30 cellular contexts compared by ENCODE assay signal in the genomic region with DNA sequence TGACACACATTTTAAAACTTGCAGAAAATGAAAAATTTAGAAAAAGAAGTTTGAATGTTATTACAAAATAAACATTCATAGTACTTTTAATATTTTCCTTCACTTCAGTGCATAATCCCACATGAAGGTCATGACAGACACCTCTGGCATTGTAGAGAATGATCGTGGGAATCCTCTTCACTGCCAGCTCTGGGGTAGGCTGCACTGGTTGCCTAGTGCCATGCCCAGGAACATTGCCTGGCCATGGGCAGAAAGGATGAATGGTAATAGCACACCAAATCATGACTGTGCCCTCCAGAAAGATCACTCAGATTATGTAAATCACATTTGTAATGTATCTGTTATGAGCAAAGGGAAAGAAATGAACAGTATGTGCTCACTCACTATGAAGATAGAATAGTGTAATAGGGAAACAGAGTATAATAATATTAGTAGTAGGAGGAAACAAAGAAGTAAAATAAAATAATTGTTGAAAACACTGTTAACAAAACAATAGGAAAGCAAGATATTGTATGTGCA.
DNase-seq lines count a peak whose midpoint lies in the region; ATAC-seq and TF ChIP-seq lines count a peak whose summit lies in the region.
"Had no signal": no experiment of that assay in that cellular context is flagged by ENCODE, and none has a peak within 500 bp of the region (broad histone marks: within the 10 kb centered on the region; RNA-seq: fewer than 3 reads in every experiment).

No MANE protein-coding gene starts in this region.

- H3K4me1 Mint-ChIP-seq in nephron progenitor cell (no peaks in the 10 kb centered on the region), immature natural killer cell (no peaks in the 10 kb centered on the region)
- H3K4me1 Mint-ChIP-seq: activated CD4-positive, alpha-beta T cell treated with anti-CD3 and anti-CD28 coated beads, Interleukin-2, amount 10 ng/mL, durations not matched to agents 7 days and 5 days; activated naive CD4-positive, alpha-beta T cell treated with anti-CD3 and anti-CD28 coated beads, Interleukin-2, amount 50 U/mL, for 24 hours; T-helper 17 cell had no signal

- H2AFZ ChIP-seq in PC-3 (ENCODE audit: low read length): no peak overlapping the region
- no peak overlapping the region for H2AFZ ChIP-seq in neural cell (ENCODE audit: low read depth, low read length)
- H2AFZ ChIP-seq: hepatocyte had no signal

- H3K4me2 ChIP-seq in PC-3 (ENCODE audit: low read length) (no peak overlapping the region), neural cell (ENCODE audit: low read length) (no peak overlapping the region)
- H3K4me2 ChIP-seq: hepatocyte had no signal

- no peak for TF ChIP-seq CTCF in PC-3 (conservative IDR thresholded peaks at IDR 0.05; ENCODE audit: low read depth, low read length)
- no peak for TF ChIP-seq CTCF in neural cell (IDR thresholded peaks at IDR 0.05; ENCODE audit: poor library complexity, severe bottlenecking)
- no peak for TF ChIP-seq CTCF in nephron progenitor cell (IDR thresholded peaks at IDR 0.05)

- H3K27me3 Mint-ChIP-seq in nephron progenitor cell (ENCODE audit: low read depth, poor library complexity) (peaks cover 5% of the 10 kb centered on the region), immature natural killer cell (ENCODE audit: low read depth in 3 of 3) (no peaks in the 10 kb centered on the region)
- H3K27me3 Mint-ChIP-seq: activated CD4-positive, alpha-beta T cell treated with anti-CD3 and anti-CD28 coated beads, Interleukin-2, amount 10 ng/mL, durations not matched to agents 7 days and 5 days; activated naive CD4-positive, alpha-beta T cell treated with anti-CD3 and anti-CD28 coated beads, Interleukin-2, amount 50 U/mL, for 24 hours; T-helper 17 cell had no signal

- H3K27me3 ChIP-seq in PC-3 (ENCODE audit: low read length) (no peaks in the 10 kb centered on the region), neural cell (ENCODE audit: insufficient read depth, low read depth, low read length) (no peaks in the 10 kb centered on the region)
- H3K27me3 ChIP-seq: body of pancreas, hepatocyte, neutrophil, SJSA1, spleen had no signal

- H3K36me3 Mint-ChIP-seq in nephron progenitor cell (ENCODE audit: low read depth) (no peaks in the 10 kb centered on the region), immature natural killer cell (no peaks in the 10 kb centered on the region)
- H3K36me3 Mint-ChIP-seq: activated naive CD4-positive, alpha-beta T cell treated with anti-CD3 and anti-CD28 coated beads, Interleukin-2, amount 50 U/mL, for 24 hours; CD8-positive, alpha-beta T cell had no signal

- H3K27ac Mint-ChIP-seq in nephron progenitor cell (no peak overlapping the region), immature natural killer cell (no peak overlapping the region)
- H3K27ac Mint-ChIP-seq: activated CD4-positive, alpha-beta T cell treated with anti-CD3 and anti-CD28 coated beads, Interleukin-2, amount 10 ng/mL, durations not matched to agents 7 days and 5 days; activated naive CD4-positive, alpha-beta T cell treated with anti-CD3 and anti-CD28 coated beads, Interleukin-2, amount 50 U/mL, for 24 hours; activated T-helper 1 cell treated with anti-CD3 and anti-CD28 coated beads, Interleukin-12 subunit alpha, Interleukin-12 subunit beta, Interleukin-2, Interleukin-4 antibody, amounts not matched to agents 30 ng/mL and 10 ng/mL and 1 ng/mL, durations not matched to agents 14 hours and 24 hours and 36 hours; CD8-positive, alpha-beta T cell; T-helper 17 cell had no signal

- H3F3A ChIP-seq in PC-3 (ENCODE audit: low read length, unreplicated experiment) (no peaks in the 10 kb centered on the region), neural cell (ENCODE audit: insufficient read depth, low read length, poor library complexity, severe bottlenecking) (no peaks in the 10 kb centered on the region)

- H3K9me3 Mint-ChIP-seq in nephron progenitor cell: no peaks in the 10 kb centered on the region
- H3K9me3 Mint-ChIP-seq in immature natural killer cell: peaks cover 2 to 30% (median 10%) of the 10 kb centered on the region in 6 donors
- H3K9me3 Mint-ChIP-seq: activated T-helper 1 cell treated with anti-CD3 and anti-CD28 coated beads, Interleukin-12 subunit alpha, Interleukin-12 subunit beta, Interleukin-2, Interleukin-4 antibody, amounts not matched to agents 30 ng/mL and 10 ng/mL and 1 ng/mL, durations not matched to agents 14 hours and 24 hours and 36 hours had no signal

- POLR2A ChIA-PET in PC-3 (lab: Charles Lee; ENCODE audit: unreplicated experiment): no interaction called here

- TF ChIP-seq RAD21 in neural cell (conservative IDR thresholded peaks at IDR 0.05): no peak

- H3K79me2 ChIP-seq in PC-3 (ENCODE audit: low read length): no peaks in the 10 kb centered on the region
- no peaks in the 10 kb centered on the region for H3K79me2 ChIP-seq in neural cell (replicated peaks; ENCODE audit: insufficient read depth, low read length)
- H3K79me2 ChIP-seq: hepatocyte had no signal

- intact Hi-C loops in PC-3 (cut with micrococcal nuclease): no loop called here

- DNase-seq in ELR (ENCODE audit: low read depth): peak; percentile 70
- peak; percentile 21 for DNase-seq in PC-3
- no peak for DNase-seq in SW 1271 (lab: John Stamatoyannopoulos, UW)
- DNase-seq in activated CD4-positive, CD25-positive, alpha-beta regulatory T cell treated with anti-CD3 and anti-CD28 coated beads, Interleukin-2, amount 50 U/mL, for 72 hours: no peak
- no peak for DNase-seq in nephron progenitor cell
- no peak for DNase-seq in immature natural killer cell
- DNase-seq: activated CD4-positive, alpha-beta T cell treated with anti-CD3 and anti-CD28 coated beads, Interleukin-2, amount 10 ng/mL, durations not matched to agents 7 days and 5 days; body of pancreas; CD8-positive, alpha-beta T cell; DMS153; effector CD8-positive, alpha-beta T cell; GF-D8; islet precursor cell; lower lobe of right lung; NCI-H1092 treated with DMSO at 0.1 percent for 48 hours; NCI-H2029 treated with DMSO at 0.1 percent for 48 hours; NCI-H510A; spleen; stimulated activated CD4-positive, alpha-beta T cell treated with anti-CD3 and anti-CD28 coated beads, Interleukin-4, amount 100 ng/mL, for 1 hour; stimulated activated naive CD4-positive, alpha-beta T cell; T-helper 17 cell had no signal

- H3K27ac ChIP-seq in PC-3 (ENCODE audit: low read length) (no peak overlapping the region), neural cell (ENCODE audit: low read length) (peak overlapping the region; percentile 4)
- H3K27ac ChIP-seq: body of pancreas, hepatocyte, lower lobe of right lung, neutrophil, SJSA1, spleen, VCaP had no signal

- CTCF ChIA-PET in PC-3 (lab: Charles Lee): no interaction called here

- no peaks in the 10 kb centered on the region for H3K9me2 ChIP-seq in PC-3 (replicated peaks; ENCODE audit: low read length)
- no peaks in the 10 kb centered on the region for H3K9me2 ChIP-seq in neural cell (ENCODE audit: insufficient read depth, low read length)

- H3K4me3 Mint-ChIP-seq in nephron progenitor cell: no peak overlapping the region
- H3K4me3 Mint-ChIP-seq in immature natural killer cell: no peak overlapping the region
- H3K4me3 Mint-ChIP-seq: activated CD4-positive, alpha-beta T cell treated with anti-CD3 and anti-CD28 coated beads, Interleukin-2, amount 10 ng/mL, durations not matched to agents 7 days and 5 days; activated naive CD4-positive, alpha-beta T cell treated with anti-CD3 and anti-CD28 coated beads, Interleukin-2, amount 50 U/mL, for 24 hours; activated T-helper 1 cell treated with anti-CD3 and anti-CD28 coated beads, Interleukin-12 subunit alpha, Interleukin-12 subunit beta, Interleukin-2, Interleukin-4 antibody, amounts not matched to agents 30 ng/mL and 10 ng/mL and 1 ng/mL, durations not matched to agents 14 hours and 24 hours and 36 hours; CD8-positive, alpha-beta T cell; T-helper 17 cell had no signal

- ATAC-seq in PC-3 (no peak), esophagus mucosa (peak; percentile 39)
- ATAC-seq: body of pancreas; CD8-positive, alpha-beta T cell; lower lobe of right lung; Panc1; T-helper 17 cell had no signal

- no peak for TF ChIP-seq EP300 in neural cell (conservative IDR thresholded peaks at IDR 0.05; ENCODE audit: poor library complexity, severe bottlenecking)

- H3K36me3 ChIP-seq in PC-3 (ENCODE audit: low read depth, low read length) (no peaks in the 10 kb centered on the region), neural cell (ENCODE audit: insufficient read depth, low read length) (no peaks in the 10 kb centered on the region)
- H3K36me3 ChIP-seq: lower lobe of right lung, neutrophil, SJSA1, spleen had no signal

- no peaks in the 10 kb centered on the region for H4K20me1 ChIP-seq in PC-3 (ENCODE audit: low read length)
- H4K20me1 ChIP-seq in neural cell (ENCODE audit: insufficient read depth): no peaks in the 10 kb centered on the region

- H3K9ac ChIP-seq in PC-3 (ENCODE audit: low read length) (no peak overlapping the region), neural cell (ENCODE audit: low read length) (no peak overlapping the region)

- H3K9me3 ChIP-seq in PC-3 (ENCODE audit: low read length): no peaks in the 10 kb centered on the region
- H3K9me3 ChIP-seq in neural cell (ENCODE audit: low read length): no peaks in the 10 kb centered on the region
- H3K9me3 ChIP-seq: body of pancreas, lower lobe of right lung, neutrophil, SJSA1, spleen had no signal

- no TSS peak for BruUV-seq in PC-3 (replicated peaks; lab: Mats Ljungman, UMichigan)

- H3K4me1 ChIP-seq in PC-3 (ENCODE audit: insufficient read depth, low read length): no peaks in the 10 kb centered on the region
- H3K4me1 ChIP-seq: body of pancreas, lower lobe of right lung, SJSA1, spleen had no signal

- H3K4me3 ChIP-seq in PC-3 (ENCODE audit: low read length): no peak overlapping the region
- H3K4me3 ChIP-seq in neural cell (ENCODE audit: low read length): no peak overlapping the region
- H3K4me3 ChIP-seq: body of pancreas, hepatocyte, lower lobe of right lung, SJSA1, spleen had no signal

Comparison
In these comparisons a context has a peak if more than half of its experiments do, and no peak if none do; other contexts are left out.
1. DNase-seq: peak in ELR (single experiment) and PC-3 (single experiment); none in SW 1271 (0 of 2), activated CD4-positive, CD25-positive, alpha-beta regulatory T cell treated with anti-CD3 and anti-CD28 coated beads, Interleukin-2, amount 50 U/mL, for 72 hours (single experiment), nephron progenitor cell (single experiment) and immature natural killer cell (0 of 3).